ENCODE assay signal across 19 cellular contexts in genomic region chr6:43604174-43604573, GRCh38. TPM values are rescaled to one million over a fixed set of nuclear protein-coding genes. Genes with fewer than 3 reads are reported as not detected.
DNase-seq lines count a peak whose midpoint lies in the region; ATAC-seq and TF ChIP-seq lines count a peak whose summit lies in the region.
"Had no signal": no experiment of that assay in that cellular context is flagged by ENCODE, and none has a peak within 500 bp of the region (broad histone marks: within the 10 kb centered on the region; RNA-seq: fewer than 3 reads in every experiment).

No MANE protein-coding gene starts in this region.

- H3K27me3 ChIP-seq in brain microvascular endothelial cell (replicated peaks) (no peaks in the 10 kb centered on the region), foreskin keratinocyte (no peaks in the 10 kb centered on the region)
- H3K27me3 ChIP-seq: colonic mucosa, esophagus squamous epithelium had no signal

- no peak overlapping the region for H3K4me3 ChIP-seq in AG09309 (ENCODE audit: control insufficient read depth, low read depth, low read length)
- no peak overlapping the region for H3K4me3 ChIP-seq in brain microvascular endothelial cell (ENCODE audit: low read depth, low read length)
- H3K4me3 ChIP-seq: colonic mucosa, esophagus squamous epithelium had no signal

- ATAC-seq in foreskin keratinocyte = no peak
- ATAC-seq in omental fat pad (ENCODE audit: low FRiP score) = no peak
- no peak for ATAC-seq in GM21381 (IDR thresholded peaks at IDR 0.05; ENCODE audit: unreplicated experiment)
- ATAC-seq: activated T-cell treated with anti-CD3 and anti-CD28 coated beads, Interleukin-2, amount 50 U/mL, for 4 hours; sciatic nerve had no signal

- in situ Hi-C loops in brain microvascular endothelial cell (cut with HindIII; ENCODE audit: low pct_ligation_motif_present, low sequenced_read_pairs) = no loop called here

- no peak overlapping the region for H3K27ac ChIP-seq in brain microvascular endothelial cell
- no peak overlapping the region for H3K27ac ChIP-seq in foreskin keratinocyte
- H3K27ac ChIP-seq: colonic mucosa, esophagus squamous epithelium had no signal

- DNase-seq in AG09309 (ENCODE audit: low read depth) (peak; percentile 55), M059J (ENCODE audit: low read depth) (peak; percentile 63), brain microvascular endothelial cell (peak; percentile 80), foreskin keratinocyte (peak; percentile 66 to 87), ureter (ENCODE audit: low spot score) (no peak), omental fat pad (ENCODE audit: low spot score) (no peak), GM19240 (ENCODE audit: insufficient read length, low spot score) (no peak)
- DNase-seq: activated naive CD8-positive, alpha-beta T cell treated with anti-CD3 and anti-CD28 coated beads, Interleukin-2, amount 10 ng/mL, durations not matched to agents 7 days and 5 days; activated T-cell treated with anti-CD3 and anti-CD28 coated beads, Interleukin-2, amount 50 U/mL, for 4 hours; AML-193; colonic mucosa; DMS 273 treated with DMSO at 0.1 percent for 48 hours; esophagus squamous epithelium; MM.1S; NCI-H2029; Right ventricle myocardium superior; trophoblast cell had no signal

- peaks cover 49% of the 10 kb centered on the region for H3K36me3 ChIP-seq in brain microvascular endothelial cell (replicated peaks)

- no peak for TF ChIP-seq CTCF in AG09309 (IDR thresholded peaks at IDR 0.05; ENCODE audit: control insufficient read depth, insufficient read depth, low read depth, low read length, missing control alignments)
- TF ChIP-seq CTCF in brain microvascular endothelial cell (IDR thresholded peaks at IDR 0.05; ENCODE audit: low read depth, low read length, missing control alignments) = no peak
- no peak for TF ChIP-seq CTCF in foreskin keratinocyte (conservative IDR thresholded peaks at IDR 0.05)
- TF ChIP-seq CTCF in omental fat pad (IDR thresholded peaks at IDR 0.05) = no peak

- H3K4me1 ChIP-seq in foreskin keratinocyte = no peaks in the 10 kb centered on the region
- H3K4me1 ChIP-seq: colonic mucosa, esophagus squamous epithelium had no signal

RNA-seq across cellular contexts. Expression of gene GTPBP2, which starts 24.9 kb away (rescaled TPM):
- 51.6 and 81.1 TPM in 2 replicates for total RNA-seq in M059J (2014; rRNA removed; shearing (Covaris generic))
- total RNA-seq in foreskin keratinocyte = 44.8 and 46.4 TPM in 2 replicates
- polyA plus RNA-seq in foreskin keratinocyte = 33.0 and 34.1 TPM in 2 replicates
- 74.1 TPM for total RNA-seq in ureter
- 10 to 100 TPM; 37.5 to 65.7 (median 44.0) TPM for total RNA-seq in omental fat pad

RNA-seq across cellular contexts. Expression of gene POLH, which starts 28.2 kb away (rescaled TPM):
- total RNA-seq in M059J (2014; rRNA removed; shearing (Covaris generic)) = 17.9 and 28.8 TPM in 2 replicates
- total RNA-seq in foreskin keratinocyte (24.3 and 24.7 TPM in 2 replicates), ureter (10.8 TPM), omental fat pad (10 to 100 TPM in 1 of 4 donors, 1 to 10 TPM in 3; 8.3 to 11.0 (median 9.2) TPM)
- polyA plus RNA-seq in foreskin keratinocyte = 4.9 and 6.1 TPM in 2 replicates

RNA-seq across cellular contexts. Expression of gene XPO5, which starts 28.3 kb away (rescaled TPM):
- total RNA-seq in M059J (2014; rRNA removed; shearing (Covaris generic)) = 28.9 and 42.2 TPM in 2 replicates
- total RNA-seq in foreskin keratinocyte (40.0 and 43.0 TPM in 2 replicates), ureter (47.9 TPM), omental fat pad (100 to 1,000 TPM in 1 of 4 donors, 10 to 100 TPM in 3; 16.1 to 138 (median 21.9) TPM)
- 23.4 and 29.3 TPM in 2 replicates for polyA plus RNA-seq in foreskin keratinocyte

RNA-seq across cellular contexts. Expression of gene MAD2L1BP, which starts 31.5 kb away (rescaled TPM):
- 75.7 and 116 TPM in 2 replicates for total RNA-seq in M059J (2014; rRNA removed; shearing (Covaris generic))
- 29.0 and 31.7 TPM in 2 replicates for total RNA-seq in foreskin keratinocyte
- polyA plus RNA-seq in foreskin keratinocyte = 38.9 and 40.6 TPM in 2 replicates
- 27.2 TPM for total RNA-seq in ureter
- 10 to 100 TPM; 26.3 to 49.0 (median 33.1) TPM for total RNA-seq in omental fat pad

RNA-seq across cellular contexts. Expression of gene RSPH9, which starts 40.7 kb away (rescaled TPM):
- 0.05 and 0.69 TPM in 2 replicates for total RNA-seq in M059J (2014; rRNA removed; shearing (Covaris generic))
- 0.04 and 0.07 TPM in 2 replicates for total RNA-seq in foreskin keratinocyte
- polyA plus RNA-seq in foreskin keratinocyte = 0.07 and 0.12 TPM in 2 replicates
- total RNA-seq in ureter = 0.68 TPM
- total RNA-seq in omental fat pad = under 1 TPM in 2 of 4 donors, not detected in 2; 0.09 to 0.44 TPM
- total RNA-seq: activated naive CD8-positive, alpha-beta T cell treated with anti-CD3 and anti-CD28 coated beads, Interleukin-2, amount 10 ng/mL, durations not matched to agents 7 days and 5 days; activated T-cell treated with anti-CD3 and anti-CD28 coated beads, Interleukin-2, amount 50 U/mL, for 4 hours; colonic mucosa had no signal

Comparison
In these comparisons a context has a peak if more than half of its experiments do, and no peak if none do; other contexts are left out.
1. DNase-seq: peak in AG09309 (single experiment), M059J (single experiment), brain microvascular endothelial cell (single experiment) and foreskin keratinocyte (2 of 2); none in ureter (single experiment), omental fat pad (single experiment) and GM19240 (single experiment).